In the genomic region with DNA sequence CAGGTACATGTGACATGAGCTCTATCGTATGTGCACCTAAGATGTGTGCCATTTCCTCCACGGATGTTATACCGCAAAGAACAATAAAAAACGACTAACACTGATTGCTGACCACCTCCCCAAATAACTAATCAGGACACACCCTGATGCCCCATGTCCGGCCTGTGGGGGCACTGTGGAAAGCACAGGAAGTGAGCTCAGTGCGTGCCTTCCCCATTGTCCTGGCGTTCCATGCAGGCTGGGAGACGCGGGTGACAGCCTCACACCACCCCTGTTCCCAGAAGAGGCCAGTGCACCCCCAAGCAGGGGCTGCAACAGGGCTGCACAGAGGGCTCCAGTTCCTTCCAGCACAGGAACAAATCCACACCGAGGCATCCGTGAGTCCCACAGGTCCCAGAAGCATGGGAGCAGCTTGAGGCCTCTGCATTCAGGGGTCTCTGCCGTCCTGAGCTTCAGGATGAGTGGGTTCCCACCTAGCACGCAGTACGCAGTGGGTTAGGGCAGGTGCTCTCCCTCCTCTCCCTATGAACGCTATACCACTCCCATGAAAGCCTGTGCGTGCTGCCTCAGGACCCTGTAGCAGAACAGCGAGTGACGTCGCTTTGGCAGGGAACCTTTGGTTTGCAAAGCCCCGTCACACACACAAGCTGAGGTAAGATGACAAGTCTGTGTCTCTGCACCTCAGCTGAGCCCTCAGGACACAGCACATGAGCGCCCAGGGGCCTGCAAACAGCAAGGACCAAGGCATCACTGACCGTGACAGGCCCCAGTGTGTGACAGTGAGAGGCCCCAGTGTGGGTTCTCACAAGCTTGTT, we compare ENCODE assay signal across 12 cellular contexts.
A peak's percentile ranks its signal among the peaks of the same experiment; 100 is the strongest.
DNase-seq lines count a peak whose midpoint lies in the region; ATAC-seq and TF ChIP-seq lines count a peak whose summit lies in the region.
"Had no signal": no experiment of that assay in that cellular context is flagged by ENCODE, and none has a peak within 500 bp of the region (broad histone marks: within the 10 kb centered on the region; RNA-seq: fewer than 3 reads in every experiment).

No MANE protein-coding gene starts in this region.

- peak overlapping the region; percentile 5 for H3K27ac ChIP-seq in suprapubic skin
- H3K27ac ChIP-seq: SK-N-MC had no signal

- no peak for TF ChIP-seq POLR2A in suprapubic skin (IDR thresholded peaks at IDR 0.05)

- no peak overlapping the region for H3K4me3 Mint-ChIP-seq in activated CD8-positive, alpha-beta memory T cell treated with anti-CD3 and anti-CD28 coated beads, Interleukin-2, amount 10 ng/mL, durations not matched to agents 7 days and 5 days
- H3K4me3 Mint-ChIP-seq in brain: peak overlapping the region in 2 of 5 experiments; percentile 49 to 59

- peaks cover 1% of the 10 kb centered on the region for H3K36me3 Mint-ChIP-seq in activated CD8-positive, alpha-beta memory T cell treated with anti-CD3 and anti-CD28 coated beads, Interleukin-2, amount 10 ng/mL, durations not matched to agents 7 days and 5 days
- H3K36me3 Mint-ChIP-seq in brain: no peaks in the 10 kb centered on the region

- no peaks in the 10 kb centered on the region for H3K9me3 ChIP-seq in suprapubic skin
- H3K9me3 ChIP-seq: A549, transverse colon had no signal

- H3K27me3 Mint-ChIP-seq in activated CD8-positive, alpha-beta memory T cell treated with anti-CD3 and anti-CD28 coated beads, Interleukin-2, amount 10 ng/mL, durations not matched to agents 7 days and 5 days: no peaks in the 10 kb centered on the region
- H3K27me3 Mint-ChIP-seq in brain: peaks cover 3% of the 10 kb centered on the region

- H3K9me3 Mint-ChIP-seq in activated CD8-positive, alpha-beta memory T cell treated with anti-CD3 and anti-CD28 coated beads, Interleukin-2, amount 10 ng/mL, durations not matched to agents 7 days and 5 days (ENCODE audit: low read depth): no peaks in the 10 kb centered on the region
- no peaks in the 10 kb centered on the region for H3K9me3 Mint-ChIP-seq in brain

- H3K4me3 ChIP-seq in suprapubic skin: no peak overlapping the region
- H3K4me3 ChIP-seq: A549, SK-N-MC, transverse colon had no signal

- H3K4me1 ChIP-seq in suprapubic skin: peaks cover 36% of the 10 kb centered on the region

- 72% methylated on average over 17 of the region's 22 CpGs for WGBS in suprapubic skin

- CTCF ChIA-PET in activated CD8-positive, alpha-beta memory T cell treated with anti-CD3 and anti-CD28 coated beads, Interleukin-2, amount 10 ng/mL, durations not matched to agents 7 days and 5 days (lab: Charles Lee): interaction anchor here (0.6 to 1.5 kb wide), 4 partner anchors 48 to 173 kb away, joined by 3 to 4 read pairs (median 3); a partner anchor contains a TSS

- no peak for TF ChIP-seq CTCF in brain (conservative IDR thresholded peaks at IDR 0.05)
- no peak for TF ChIP-seq CTCF in suprapubic skin (IDR thresholded peaks at IDR 0.05)

- peak overlapping the region; percentile 8 for H3K27ac Mint-ChIP-seq in activated CD8-positive, alpha-beta memory T cell treated with anti-CD3 and anti-CD28 coated beads, Interleukin-2, amount 10 ng/mL, durations not matched to agents 7 days and 5 days
- H3K27ac Mint-ChIP-seq in brain: peak overlapping the region; percentile 70 to 95 (median 86)

- DNase-seq in activated CD8-positive, alpha-beta memory T cell treated with anti-CD3 and anti-CD28 coated beads, Interleukin-2, amount 10 ng/mL, durations not matched to agents 7 days and 5 days: no peak
- no peak for DNase-seq in activated CD8-positive, alpha-beta memory T cell treated with anti-CD3 and anti-CD28 coated beads for 24 hours
- DNase-seq in islet precursor cell: peak; percentile 54
- no peak for DNase-seq in suprapubic skin (ENCODE audit: low spot score in 2 of 2)
- DNase-seq in stimulated activated naive CD4-positive, alpha-beta T cell treated with Interleukin-2 at 50 U/mL for 16 hours (lab: John Stamatoyannopoulos, UW): no peak
- no peak for DNase-seq in EL
- no peak for DNase-seq in activated T-cell treated with anti-CD3 and anti-CD28 coated beads, Interleukin-2, amount 50 U/mL, for 48 hours
- DNase-seq: activated T-cell treated with anti-CD3 and anti-CD28 coated beads for 4 hours, transverse colon had no signal

- no peak for ATAC-seq in activated CD8-positive, alpha-beta memory T cell treated with anti-CD3 and anti-CD28 coated beads, Interleukin-2, amount 10 ng/mL, durations not matched to agents 7 days and 5 days

- H3K27me3 ChIP-seq in suprapubic skin: no peaks in the 10 kb centered on the region
- H3K27me3 ChIP-seq: transverse colon had no signal

- H3K36me3 ChIP-seq in suprapubic skin: no peaks in the 10 kb centered on the region
- H3K36me3 ChIP-seq: transverse colon had no signal

- peaks cover 71% of the 10 kb centered on the region for H3K4me1 Mint-ChIP-seq in activated CD8-positive, alpha-beta memory T cell treated with anti-CD3 and anti-CD28 coated beads, Interleukin-2, amount 10 ng/mL, durations not matched to agents 7 days and 5 days
- peaks cover 78% of the 10 kb centered on the region for H3K4me1 Mint-ChIP-seq in brain

- no peak for TF ChIP-seq EP300 in suprapubic skin (IDR thresholded peaks at IDR 0.05)
